Comparison of ENCODE assay signal across 29 cellular contexts in genomic region chr5:167534131-167534530, GRCh38.
"Had no signal": no experiment of that assay in that cellular context is flagged by ENCODE, and none has a peak within 500 bp of the region (broad histone marks: within the 10 kb centered on the region; RNA-seq: fewer than 3 reads in every experiment).

No MANE protein-coding gene starts in this region.

- H3K27me3 ChIP-seq: body of pancreas, esophagus muscularis mucosa, gastrocnemius medialis, heart left ventricle had no signal

- H3K36me3 ChIP-seq: esophagus muscularis mucosa, gastrocnemius medialis, heart left ventricle had no signal

- ATAC-seq: activated CD4-positive, CD25-positive, alpha-beta regulatory T cell treated with anti-CD3 and anti-CD28 coated beads, Interleukin-2, amount 50 U/mL, for 24 hours; activated CD8-positive, alpha-beta T cell treated with anti-CD3 and anti-CD28 coated beads for 36 hours; activated T-cell treated with anti-CD3 and anti-CD28 coated beads, Interleukin-2, amount 50 U/mL, for 4 hours; activated T-helper 17 cell treated with anti-CD3 and anti-CD28 coated beads, Interleukin-2, amount 50 U/mL, for 72 hours; body of pancreas; effector memory CD8-positive, alpha-beta T cell; foreskin keratinocyte; gastrocnemius medialis; heart left ventricle; T-helper 17 cell had no signal

- H3K27ac ChIP-seq: body of pancreas, esophagus muscularis mucosa, foreskin keratinocyte, gastrocnemius medialis, heart left ventricle, VCaP had no signal

- H3K4me3 ChIP-seq: body of pancreas, esophagus muscularis mucosa, gastrocnemius medialis, heart left ventricle had no signal

- H3K9me3 ChIP-seq: body of pancreas, esophagus muscularis mucosa, gastrocnemius medialis, heart left ventricle had no signal

- DNase-seq: activated B cell treated with CpG ODN at 0.5 μM for 24 hours; activated CD4-positive, alpha-beta T cell treated with anti-CD3 and anti-CD28 coated beads for 48 hours; activated CD4-positive, alpha-beta T cell treated with anti-CD3 and anti-CD28 coated beads, Interleukin-2, amount 50 U/mL, for 1 hour; activated CD4-positive, alpha-beta T cell treated with anti-CD3 and anti-CD28 coated beads, Interleukin-2, amount 50 U/mL, for 48 hours; activated CD8-positive, alpha-beta memory T cell treated with anti-CD3 and anti-CD28 coated beads for 24 hours; activated CD8-positive, alpha-beta T cell treated with anti-CD3 and anti-CD28 coated beads for 36 hours; activated effector memory CD4-positive, alpha-beta T cell treated with Interleukin-2 at 50 U/mL for 16 hours; activated gamma-delta T cell treated with Interleukin-2 at 50 U/mL for 16 hours; activated naive CD4-positive, alpha-beta T cell treated with anti-CD3 and anti-CD28 coated beads, Interleukin-2, amount 50 U/mL, for 16 hours; activated naive CD4-positive, alpha-beta T cell treated with Interleukin-2 at 50 U/mL for 16 hours; activated T-cell treated with anti-CD3 and anti-CD28 coated beads, Interleukin-2, amount 50 U/mL, for 4 hours; amniotic stem cell; body of pancreas; caudate nucleus; cortex of kidney; dermis blood vessel endothelial cell; effector CD4-positive, alpha-beta T cell; effector memory CD8-positive, alpha-beta T cell; erythroblast; foreskin keratinocyte; gastrocnemius medialis; glutamatergic neuron; heart left ventricle; T-helper 1 cell; T-helper 17 cell had no signal

- H3K4me1 ChIP-seq: body of pancreas, esophagus muscularis mucosa, foreskin keratinocyte, gastrocnemius medialis, heart left ventricle had no signal
